In genomic region chr1:235131961-235132360, GRCh38 we compare ENCODE assay signal across 24 cellular contexts. TPM values are rescaled to one million over a fixed set of nuclear protein-coding genes. Genes with fewer than 3 reads are reported as not detected.
DNase-seq lines count a peak whose midpoint lies in the region; ATAC-seq and TF ChIP-seq lines count a peak whose summit lies in the region.
"Had no signal": no experiment of that assay in that cellular context is flagged by ENCODE, and none has a peak within 500 bp of the region (broad histone marks: within the 10 kb centered on the region; RNA-seq: fewer than 3 reads in every experiment).

No MANE protein-coding gene starts in this region.

- intact Hi-C loops in activated CD4-positive, alpha-beta T cell treated with anti-CD3 and anti-CD28 coated beads, Interleukin-2, amount 10 ng/mL, durations not matched to agents 24 days and 14 days (cut with micrococcal nuclease), result no loop called here
- intact Hi-C loops in CD8-positive, alpha-beta T cell (cut with DNase I, micrococcal nuclease), result no loop called here
- intact Hi-C loops in naive thymus-derived CD4-positive, alpha-beta T cell (cut with micrococcal nuclease), result no loop called here

- H3K4me1 ChIP-seq in CD8-positive, alpha-beta T cell (ENCODE audit: insufficient read depth, low read length), result peaks cover 10% of the 10 kb centered on the region
- peaks cover 8 to 9% of the 10 kb centered on the region in 2 donors for H3K4me1 ChIP-seq in naive thymus-derived CD4-positive, alpha-beta T cell (ENCODE audit: control insufficient read depth in 2 of 2, insufficient read depth in 2 of 2, low read length in 2 of 2)
- H3K4me1 ChIP-seq: uterus had no signal

- H3K9me3 Mint-ChIP-seq in activated CD4-positive, alpha-beta T cell treated with anti-CD3 and anti-CD28 coated beads, Interleukin-2, amount 10 ng/mL, durations not matched to agents 24 days and 14 days, result no peaks in the 10 kb centered on the region
- H3K9me3 Mint-ChIP-seq in CD8-positive, alpha-beta T cell, result no peaks in the 10 kb centered on the region
- no peaks in the 10 kb centered on the region for H3K9me3 Mint-ChIP-seq in WTC11
- peaks cover 0 to 4% (median 0%) of the 10 kb centered on the region in 11 donors for H3K9me3 Mint-ChIP-seq in naive thymus-derived CD4-positive, alpha-beta T cell
- H3K9me3 Mint-ChIP-seq: CD8-positive, alpha-beta memory T cell; T-cell had no signal

- H3K4me3 ChIP-seq in CD8-positive, alpha-beta T cell (ENCODE audit: low read depth, low read length), result no peak overlapping the region
- no peak overlapping the region for H3K4me3 ChIP-seq in naive thymus-derived CD4-positive, alpha-beta T cell (ENCODE audit: low read length)
- H3K4me3 ChIP-seq: adrenal gland, psoas muscle, sigmoid colon, SJSA1, testis, uterus had no signal

- CTCF ChIA-PET in CD8-positive, alpha-beta T cell (lab: Charles Lee), result interaction anchor here (0.7 to 1.0 kb wide), 3 partner anchors 9 to 285 kb away, joined by 3 to 4 read pairs (median 3); no protein-coding TSS in a partner anchor
- CTCF ChIA-PET in WTC11 (lab: Charles Lee), result no interaction called here
- CTCF ChIA-PET in naive thymus-derived CD4-positive, alpha-beta T cell (lab: Charles Lee), result no interaction called here

- DNase-seq in activated CD4-positive, alpha-beta T cell treated with anti-CD3 and anti-CD28 coated beads, Interleukin-2, amount 10 ng/mL, durations not matched to agents 24 days and 14 days, result no peak
- no peak for DNase-seq in activated CD4-positive, alpha-beta T cell treated with anti-CD3 and anti-CD28 coated beads for 1 hour
- DNase-seq in CD8-positive, alpha-beta T cell, result no peak
- DNase-seq in WTC11 (ENCODE audit: low spot score) (no peak), glomerular visceral epithelial cell (ENCODE audit: extremely low spot score) (no peak), D341Med (ENCODE audit: low spot score) (no peak)
- no peak for DNase-seq in naive thymus-derived CD4-positive, alpha-beta T cell
- DNase-seq: activated effector memory CD4-positive, alpha-beta T cell treated with anti-CD3 and anti-CD28 coated beads, Interleukin-2, amount 50 U/mL, for 16 hours; adrenal gland; CD8-positive, alpha-beta memory T cell; DMS153; left ventricle myocardium superior; NCI-H1417; NCI-H2081; NCI-H226; psoas muscle; sigmoid colon; stimulated activated naive CD8-positive, alpha-beta T cell treated with anti-CD3 and anti-CD28 coated beads, Interleukin-15, Interleukin-2, amounts not matched to agents 100 U/mL and 50 U/mL, for 24 hours; T-cell; testis; uterus had no signal

- peaks cover 2% of the 10 kb centered on the region for H3K27me3 Mint-ChIP-seq in activated CD4-positive, alpha-beta T cell treated with anti-CD3 and anti-CD28 coated beads, Interleukin-2, amount 10 ng/mL, durations not matched to agents 24 days and 14 days
- H3K27me3 Mint-ChIP-seq in CD8-positive, alpha-beta T cell (ENCODE audit: low read depth), result no peaks in the 10 kb centered on the region
- H3K27me3 Mint-ChIP-seq in WTC11 (ENCODE audit: low read depth), result no peaks in the 10 kb centered on the region
- no peaks in the 10 kb centered on the region for H3K27me3 Mint-ChIP-seq in naive thymus-derived CD4-positive, alpha-beta T cell
- H3K27me3 Mint-ChIP-seq: CD8-positive, alpha-beta memory T cell; T-cell had no signal

- no peak overlapping the region for H3K27ac ChIP-seq in CD8-positive, alpha-beta T cell (ENCODE audit: low read depth, low read length)
- H3K27ac ChIP-seq in naive thymus-derived CD4-positive, alpha-beta T cell (ENCODE audit: low read depth, low read length), result no peak overlapping the region
- H3K27ac ChIP-seq: adrenal gland, psoas muscle, sigmoid colon, SJSA1, testis, uterus had no signal

- POLR2A ChIA-PET in CD8-positive, alpha-beta T cell (lab: Charles Lee), result interaction anchor here (0.9 to 1.1 kb wide), 2 partner anchors 23 to 28 kb away, joined by 3 to 4 read pairs; no protein-coding TSS in a partner anchor
- POLR2A ChIA-PET in WTC11 (lab: Charles Lee), result no interaction called here
- POLR2A ChIA-PET in naive thymus-derived CD4-positive, alpha-beta T cell (lab: Charles Lee), result interaction anchor here (0.7 to 1.3 kb wide), 3 partner anchors 12 to 31 kb away, joined by 3 to 6 read pairs (median 4); partner anchors contain the start of gene RBM34

- H3K9me3 ChIP-seq in CD8-positive, alpha-beta T cell (ENCODE audit: low read length), result no peaks in the 10 kb centered on the region
- H3K9me3 ChIP-seq in naive thymus-derived CD4-positive, alpha-beta T cell (ENCODE audit: control insufficient read depth in 2 of 3, low read length in 3 of 3), result no peaks in the 10 kb centered on the region
- H3K9me3 ChIP-seq: adrenal gland, psoas muscle, sigmoid colon, SJSA1, testis, uterus had no signal

- no peak overlapping the region for H3K4me3 Mint-ChIP-seq in activated CD4-positive, alpha-beta T cell treated with anti-CD3 and anti-CD28 coated beads, Interleukin-2, amount 10 ng/mL, durations not matched to agents 24 days and 14 days
- H3K4me3 Mint-ChIP-seq in CD8-positive, alpha-beta T cell, result no peak overlapping the region
- no peak overlapping the region for H3K4me3 Mint-ChIP-seq in WTC11
- no peak overlapping the region for H3K4me3 Mint-ChIP-seq in naive thymus-derived CD4-positive, alpha-beta T cell
- H3K4me3 Mint-ChIP-seq: T-cell had no signal

- ATAC-seq in CD8-positive, alpha-beta T cell, result no peak
- ATAC-seq in WTC11 (no peak), esophagus mucosa (no peak)
- no peak for ATAC-seq in naive thymus-derived CD4-positive, alpha-beta T cell
- ATAC-seq: activated CD4-positive, CD25-positive, alpha-beta regulatory T cell treated with anti-CD3 and anti-CD28 coated beads, Interleukin-2, amount 50 U/mL, for 24 hours; left ventricle myocardium superior; psoas muscle; stimulated activated naive CD8-positive, alpha-beta T cell treated with anti-CD3 and anti-CD28 coated beads, Interleukin-15, Interleukin-2, amounts not matched to agents 100 U/mL and 50 U/mL, for 24 hours; T-cell had no signal

- H3K27me3 ChIP-seq in CD8-positive, alpha-beta T cell (ENCODE audit: insufficient read depth, low read length), result no peaks in the 10 kb centered on the region
- H3K27me3 ChIP-seq in naive thymus-derived CD4-positive, alpha-beta T cell (ENCODE audit: control insufficient read depth in 2 of 2, insufficient read depth in 2 of 2, low read length in 2 of 2), result no peaks in the 10 kb centered on the region
- H3K27me3 ChIP-seq: adrenal gland, sigmoid colon, SJSA1, testis, uterus had no signal

- H3K36me3 ChIP-seq in CD8-positive, alpha-beta T cell (ENCODE audit: insufficient read depth, low read length), result peaks cover 23% of the 10 kb centered on the region
- H3K36me3 ChIP-seq in naive thymus-derived CD4-positive, alpha-beta T cell (ENCODE audit: control insufficient read depth in 2 of 3, insufficient read depth in 3 of 3, low read length in 3 of 3), result peaks cover 11 to 27% (median 13%) of the 10 kb centered on the region in 3 experiments
- H3K36me3 ChIP-seq: uterus had no signal

- no peak for TF ChIP-seq CTCF in CD8-positive, alpha-beta T cell (IDR thresholded peaks at IDR 0.05)
- no peak for TF ChIP-seq CTCF in WTC11 (IDR thresholded peaks at IDR 0.05)

- H3K27ac Mint-ChIP-seq in activated CD4-positive, alpha-beta T cell treated with anti-CD3 and anti-CD28 coated beads, Interleukin-2, amount 10 ng/mL, durations not matched to agents 24 days and 14 days, result peak overlapping the region; percentile 45
- peak overlapping the region; percentile 41 for H3K27ac Mint-ChIP-seq in CD8-positive, alpha-beta T cell
- H3K27ac Mint-ChIP-seq in WTC11, result peak overlapping the region; percentile 32; the same call in 1 of the 2 replicates
- H3K27ac Mint-ChIP-seq in naive thymus-derived CD4-positive, alpha-beta T cell, result peak overlapping the region in 5 of 9 donors; percentile 3 to 45 (median 11)

- peaks cover 8% of the 10 kb centered on the region for H3K4me1 Mint-ChIP-seq in activated CD4-positive, alpha-beta T cell treated with anti-CD3 and anti-CD28 coated beads, Interleukin-2, amount 10 ng/mL, durations not matched to agents 24 days and 14 days
- peaks cover 17% of the 10 kb centered on the region for H3K4me1 Mint-ChIP-seq in CD8-positive, alpha-beta T cell (ENCODE audit: low read depth)
- peaks cover 19% of the 10 kb centered on the region for H3K4me1 Mint-ChIP-seq in WTC11
- H3K4me1 Mint-ChIP-seq in naive thymus-derived CD4-positive, alpha-beta T cell, result peaks cover 7 to 25% (median 16%) of the 10 kb centered on the region in 7 donors

- peaks cover 61% of the 10 kb centered on the region for H3K36me3 Mint-ChIP-seq in activated CD4-positive, alpha-beta T cell treated with anti-CD3 and anti-CD28 coated beads, Interleukin-2, amount 10 ng/mL, durations not matched to agents 24 days and 14 days (ENCODE audit: low read depth)
- H3K36me3 Mint-ChIP-seq in CD8-positive, alpha-beta T cell, result peaks cover 69% of the 10 kb centered on the region
- H3K36me3 Mint-ChIP-seq in WTC11, result peaks cover 53% of the 10 kb centered on the region
- peaks cover 9 to 33% (median 23%) of the 10 kb centered on the region in 5 donors for H3K36me3 Mint-ChIP-seq in naive thymus-derived CD4-positive, alpha-beta T cell

TF ChIP-seq in WTC11, 78 proteins besides CTCF, POLR2A, EP300 and RAD21 (continues in another document):
- TF ChIP-seq ESRRA (CRISPR knock-in tag; IDR thresholded peaks at IDR 0.05; ENCODE audit: borderline replicate concordance) (no peak), ZNF219 (CRISPR knock-in tag; IDR thresholded peaks at IDR 0.05; ENCODE audit: borderline replicate concordance) (no peak)

RNA-seq across cellular contexts. Expression of gene TOMM20, which starts 3.3 kb away (rescaled TPM):
- total RNA-seq in activated CD4-positive, alpha-beta T cell treated with anti-CD3 and anti-CD28 coated beads, Interleukin-2, amount 10 ng/mL, durations not matched to agents 24 days and 14 days, result 119 and 140 TPM in 2 replicates
- total RNA-seq in CD8-positive, alpha-beta T cell, result 100 to 1,000 TPM; 165 to 166 TPM
- total RNA-seq in WTC11 (2021) (180 to 184 TPM (median 182 TPM) in 3 replicates), esophagus mucosa (102 TPM)
- total RNA-seq in naive thymus-derived CD4-positive, alpha-beta T cell, result 100 to 1,000 TPM in 3 of 5 experiments, 10 to 100 TPM in 2; 88.0 to 124 (median 100) TPM
- polyA plus RNA-seq in naive thymus-derived CD4-positive, alpha-beta T cell, result 10 to 100 TPM; 53.2 to 67.3 TPM

RNA-seq across cellular contexts. Expression of gene RBM34, which starts 29.1 kb away (rescaled TPM):
- total RNA-seq in activated CD4-positive, alpha-beta T cell treated with anti-CD3 and anti-CD28 coated beads, Interleukin-2, amount 10 ng/mL, durations not matched to agents 24 days and 14 days, result 123 and 135 TPM in 2 replicates
- 100 to 1,000 TPM; 243 to 267 TPM for total RNA-seq in CD8-positive, alpha-beta T cell
- 97.4 to 112 TPM (median 104 TPM) in 3 replicates for total RNA-seq in WTC11 (2021)
- 100 to 1,000 TPM; 105 to 171 (median 137) TPM for total RNA-seq in naive thymus-derived CD4-positive, alpha-beta T cell
- polyA plus RNA-seq in naive thymus-derived CD4-positive, alpha-beta T cell, result 10 to 100 TPM; 65.0 to 66.7 TPM
- total RNA-seq in esophagus mucosa, result 63.7 TPM
